ENCODE assay signal across 9 cellular contexts in genomic region chr3:157522646-157523045, GRCh38.
"Had no signal": no experiment of that assay in that cellular context is flagged by ENCODE, and none has a peak within 500 bp of the region (broad histone marks: within the 10 kb centered on the region; RNA-seq: fewer than 3 reads in every experiment).

No MANE protein-coding gene starts in this region.

- H3K27ac Mint-ChIP-seq: GM23338, H9, HFFc6 had no signal

- DNase-seq: GM23248, GOT3, H7, H9, HCEC 1CT, HFFc6 had no signal

- H3K4me3 ChIP-seq: GM23248, GM23338, HAP-1 had no signal

- H3K9ac ChIP-seq: GM23248 had no signal

- H3K27ac ChIP-seq: GM23248 had no signal

- H2AFZ ChIP-seq: GM23338 had no signal

- ATAC-seq: GM23338, HCT116 had no signal

- H3K4me2 ChIP-seq: GM23338 had no signal

- H3K36me3 ChIP-seq: HAP-1 had no signal

- H3K4me3 Mint-ChIP-seq: GM23338, H9, HFFc6 had no signal

- H3K9me3 ChIP-seq: HAP-1 had no signal

- H3K4me1 Mint-ChIP-seq: GM23338, H9 had no signal

- H3K4me1 ChIP-seq: HAP-1 had no signal
